18 cellular contexts compared by ENCODE assay signal in the genomic region with DNA sequence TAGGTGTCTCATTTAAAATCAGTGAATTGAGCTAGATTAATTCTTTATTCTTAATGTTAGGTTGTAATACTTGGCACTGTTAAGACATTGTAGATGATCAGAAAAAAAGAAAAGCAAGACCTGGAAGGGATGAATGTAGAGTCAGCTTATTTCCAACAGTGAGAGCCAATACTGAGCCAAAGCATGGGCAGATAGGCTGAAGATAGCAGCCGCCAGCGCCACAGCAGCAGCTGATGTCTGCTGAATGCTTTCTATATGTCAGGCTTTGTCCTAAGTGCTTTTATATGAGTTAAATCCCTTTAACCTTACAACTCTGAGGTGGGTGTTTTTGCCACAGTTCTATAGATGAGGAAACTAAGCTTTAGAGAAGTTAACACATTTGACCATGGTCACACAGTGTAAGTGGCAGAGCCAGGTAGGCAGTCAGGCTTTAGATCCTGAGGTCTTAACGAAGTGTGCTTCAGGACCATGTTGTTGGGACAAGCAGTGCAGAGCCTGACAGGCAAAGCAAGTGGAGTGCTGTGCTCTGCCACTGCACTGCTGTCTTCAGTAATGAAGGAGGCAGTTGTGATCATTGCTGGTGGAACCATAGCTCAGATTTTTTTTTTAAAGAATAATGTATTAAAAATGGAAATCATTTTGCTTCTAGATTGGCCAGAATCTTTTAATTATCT. TPM values are rescaled to one million over a fixed set of nuclear protein-coding genes. Genes with fewer than 3 reads are reported as not detected.
A peak's percentile ranks its signal among the peaks of the same experiment; 100 is the strongest.
DNase-seq lines count a peak whose midpoint lies in the region; ATAC-seq and TF ChIP-seq lines count a peak whose summit lies in the region.
"Had no signal": no experiment of that assay in that cellular context is flagged by ENCODE, and none has a peak within 500 bp of the region (broad histone marks: within the 10 kb centered on the region; RNA-seq: fewer than 3 reads in every experiment).

No MANE protein-coding gene starts in this region.

- no peaks in the 10 kb centered on the region for H3K9me3 Mint-ChIP-seq in T-cell

- peaks cover 21% of the 10 kb centered on the region for H3K4me1 ChIP-seq in cardiac muscle cell (ENCODE audit: low read depth)
- H3K4me1 ChIP-seq in upper lobe of right lung, result peaks cover 6% of the 10 kb centered on the region

- no peaks in the 10 kb centered on the region for H3K27me3 Mint-ChIP-seq in T-cell
- H3K27me3 Mint-ChIP-seq: activated CD8-positive, alpha-beta memory T cell treated with anti-CD3 and anti-CD28 coated beads, Interleukin-2, amount 10 ng/mL, durations not matched to agents 7 days and 5 days had no signal

- no peaks in the 10 kb centered on the region for H3K36me3 Mint-ChIP-seq in T-cell

- TF ChIP-seq CTCF in cardiac muscle cell (IDR thresholded peaks at IDR 0.05; ENCODE audit: low read depth, low read length) (no peak), upper lobe of right lung (IDR thresholded peaks at IDR 0.05) (no peak)

- H3K27me3 ChIP-seq in cardiac muscle cell (no peaks in the 10 kb centered on the region), upper lobe of right lung (no peaks in the 10 kb centered on the region)

- peak overlapping the region; percentile 3 for H3K27ac ChIP-seq in cardiac muscle cell
- H3K27ac ChIP-seq in upper lobe of right lung, result no peak overlapping the region
- H3K27ac ChIP-seq: coronary artery had no signal

- POLR2A ChIA-PET in T-cell (lab: Charles Lee), result no interaction called here

- H3K4me3 Mint-ChIP-seq in T-cell, result no peak overlapping the region
- H3K4me3 Mint-ChIP-seq: activated CD8-positive, alpha-beta memory T cell treated with anti-CD3 and anti-CD28 coated beads, Interleukin-2, amount 10 ng/mL, durations not matched to agents 7 days and 5 days had no signal

- H3K4me1 Mint-ChIP-seq in T-cell, result peaks cover 47 to 59% (median 57%) of the 10 kb centered on the region in 3 donors

- DNase-seq in cardiac muscle cell (ENCODE audit: low read depth in 1 of 2, low spot score in 1 of 2), result peak in 1 of 2 donors; percentile 26
- DNase-seq in left cardiac atrium, result no peak
- DNase-seq in T-cell, result no peak
- DNase-seq in left lobe of liver (ENCODE audit: low spot score), result no peak
- DNase-seq in upper lobe of right lung, result no peak
- DNase-seq in anterior cingulate cortex (lab: John Stamatoyannopoulos, UW), result no peak
- DNase-seq: activated CD8-positive, alpha-beta memory T cell treated with anti-CD3 and anti-CD28 coated beads, Interleukin-2, amount 10 ng/mL, durations not matched to agents 7 days and 5 days; foreskin fibroblast; KBM-7; mucosa of descending colon; NCI-H1048; NCI-H2081 treated with DMSO at 0.1 percent for 48 hours; NCI-H526; nucleus accumbens; SIG-M5 had no signal

- H3K36me3 ChIP-seq in cardiac muscle cell, result peaks cover 4% of the 10 kb centered on the region
- H3K36me3 ChIP-seq in upper lobe of right lung, result peaks cover 15% of the 10 kb centered on the region

- ATAC-seq in left cardiac atrium, result no peak
- no peak for ATAC-seq in T-cell (replicated peaks in 1 of 4)
- ATAC-seq in left lobe of liver, result peak; percentile 59
- ATAC-seq in upper lobe of right lung, result peak; percentile 23
- no peak for ATAC-seq in HG03108 (IDR thresholded peaks at IDR 0.05; ENCODE audit: unreplicated experiment)
- ATAC-seq: activated CD8-positive, alpha-beta memory T cell treated with anti-CD3 and anti-CD28 coated beads, Interleukin-2, amount 10 ng/mL, durations not matched to agents 7 days and 5 days; mucosa of descending colon; sciatic nerve had no signal

- H3K4me3 ChIP-seq in cardiac muscle cell, result no peak overlapping the region
- no peak overlapping the region for H3K4me3 ChIP-seq in upper lobe of right lung
- H3K4me3 ChIP-seq: coronary artery, mucosa of descending colon had no signal

- CTCF ChIA-PET in T-cell (lab: Charles Lee), result interaction anchor here in 1 of 2 donors (1.1 kb wide), 1 partner anchor 10 kb away, joined by 3 read pairs; no protein-coding TSS in a partner anchor

- intact Hi-C loops in left cardiac atrium (cut with DNase I) (no loop called here), upper lobe of right lung (cut with DNase I) (no loop called here)

- H3K27ac Mint-ChIP-seq in T-cell, result peak overlapping the region; percentile 10 to 34
- H3K27ac Mint-ChIP-seq: activated CD8-positive, alpha-beta memory T cell treated with anti-CD3 and anti-CD28 coated beads, Interleukin-2, amount 10 ng/mL, durations not matched to agents 7 days and 5 days had no signal

- H3K9me3 ChIP-seq in cardiac muscle cell (ENCODE audit: low read depth), result no peaks in the 10 kb centered on the region
- no peaks in the 10 kb centered on the region for H3K9me3 ChIP-seq in upper lobe of right lung
- H3K9me3 ChIP-seq: mucosa of descending colon had no signal

RNA-seq across cellular contexts. Expression of gene TNRC6A, which starts 25.9 kb away (rescaled TPM):
- total RNA-seq in cardiac muscle cell (20.2 and 33.1 TPM in 2 replicates), left cardiac atrium (10 to 100 TPM; 31.5 to 31.9 TPM), T-cell (10 to 100 TPM; 74.7 to 79.4 (median 77.9) TPM), left lobe of liver (33.7 TPM), upper lobe of right lung (46.5 TPM)
- polyA plus RNA-seq in cardiac muscle cell, result 24.5 and 33.7 TPM in 2 replicates

Comparison
In these comparisons a context has a peak if more than half of its experiments do, and no peak if none do; other contexts are left out.
1. ATAC-seq: peak in left lobe of liver (single experiment) and upper lobe of right lung (single experiment); none in left cardiac atrium (0 of 2), T-cell (0 of 4) and HG03108 (single experiment).